Comparison of ENCODE assay signal across 20 cellular contexts in genomic region chr19:6440905-6441304, GRCh38. TPM values are rescaled to one million over a fixed set of nuclear protein-coding genes. Genes with fewer than 3 reads are reported as not detected.
A peak's percentile ranks its signal among the peaks of the same experiment; 100 is the strongest.
DNase-seq lines count a peak whose midpoint lies in the region; ATAC-seq and TF ChIP-seq lines count a peak whose summit lies in the region.
"Had no signal": no experiment of that assay in that cellular context is flagged by ENCODE, and none has a peak within 500 bp of the region (broad histone marks: within the 10 kb centered on the region; RNA-seq: fewer than 3 reads in every experiment).

No MANE protein-coding gene starts in this region.

- H3K9me3 Mint-ChIP-seq in stimulated activated naive CD8-positive, alpha-beta T cell treated with anti-CD3 and anti-CD28 coated beads, Interleukin-15, amount 100 ng/mL, for 72 hours: no peaks in the 10 kb centered on the region
- H3K9me3 Mint-ChIP-seq in memory B cell: no peaks in the 10 kb centered on the region
- H3K9me3 Mint-ChIP-seq in progenitor cell of endocrine pancreas (ENCODE audit: low read depth): no peaks in the 10 kb centered on the region
- H3K9me3 Mint-ChIP-seq: CD4-positive, CD25-positive, alpha-beta regulatory T cell; CD8-positive, alpha-beta T cell had no signal

- DNase-seq in stimulated activated naive CD8-positive, alpha-beta T cell treated with anti-CD3 and anti-CD28 coated beads, Interleukin-15, amount 100 ng/mL, for 72 hours: no peak
- DNase-seq in stimulated activated naive CD8-positive, alpha-beta T cell treated with anti-CD3 and anti-CD28 coated beads, Interleukin-15, Interleukin-2, amounts not matched to agents 100 U/mL and 50 U/mL, for 24 hours: no peak
- no peak for DNase-seq in memory B cell (ENCODE audit: low spot score in 2 of 2)
- no peak for DNase-seq in progenitor cell of endocrine pancreas (ENCODE audit: low spot score, unreplicated experiment)
- no peak for DNase-seq in adrenal gland
- no peak for DNase-seq in dermis blood vessel endothelial cell
- no peak for DNase-seq in vagina (ENCODE audit: extremely low spot score in 2 of 2)
- DNase-seq: Caco-2; CD4-positive, CD25-positive, alpha-beta regulatory T cell; CD8-positive, alpha-beta T cell; DMS153; DND-41; GM23248 had no signal

- peak overlapping the region; percentile 3 to 38 for H3K27ac Mint-ChIP-seq in stimulated activated naive CD8-positive, alpha-beta T cell treated with anti-CD3 and anti-CD28 coated beads, Interleukin-15, amount 100 ng/mL, for 72 hours
- H3K27ac Mint-ChIP-seq in memory B cell: peak overlapping the region; percentile 57
- H3K27ac Mint-ChIP-seq in progenitor cell of endocrine pancreas: peak overlapping the region; percentile 63
- H3K27ac Mint-ChIP-seq: B cell; CD8-positive, alpha-beta T cell had no signal

- H3K27me3 Mint-ChIP-seq in stimulated activated naive CD8-positive, alpha-beta T cell treated with anti-CD3 and anti-CD28 coated beads, Interleukin-15, amount 100 ng/mL, for 72 hours: no peaks in the 10 kb centered on the region
- no peaks in the 10 kb centered on the region for H3K27me3 Mint-ChIP-seq in memory B cell
- no peaks in the 10 kb centered on the region for H3K27me3 Mint-ChIP-seq in progenitor cell of endocrine pancreas
- H3K27me3 Mint-ChIP-seq: B cell; CD4-positive, CD25-positive, alpha-beta regulatory T cell had no signal

- H3K4me3 Mint-ChIP-seq in stimulated activated naive CD8-positive, alpha-beta T cell treated with anti-CD3 and anti-CD28 coated beads, Interleukin-15, amount 100 ng/mL, for 72 hours: no peak overlapping the region
- H3K4me3 Mint-ChIP-seq in memory B cell: no peak overlapping the region
- H3K4me3 Mint-ChIP-seq in progenitor cell of endocrine pancreas (ENCODE audit: low read depth): no peak overlapping the region
- H3K4me3 Mint-ChIP-seq: B cell; CD4-positive, CD25-positive, alpha-beta regulatory T cell; CD8-positive, alpha-beta T cell had no signal

- intact Hi-C loops in adrenal gland (cut with DNase I) (no loop called here), vagina (cut with DNase I) (no loop called here)

- no peak for ATAC-seq in stimulated activated naive CD8-positive, alpha-beta T cell treated with anti-CD3 and anti-CD28 coated beads, Interleukin-15, amount 100 ng/mL, for 72 hours
- ATAC-seq in stimulated activated naive CD8-positive, alpha-beta T cell treated with anti-CD3 and anti-CD28 coated beads, Interleukin-15, Interleukin-2, amounts not matched to agents 100 U/mL and 50 U/mL, for 24 hours: no peak
- ATAC-seq in memory B cell (ENCODE audit: low read depth): no peak
- ATAC-seq: CD8-positive, alpha-beta T cell; HCT116 had no signal

- TF ChIP-seq CTCF in progenitor cell of endocrine pancreas (IDR thresholded peaks at IDR 0.05; ENCODE audit: unreplicated experiment) (no peak), adrenal gland (IDR thresholded peaks at IDR 0.05) (no peak), vagina (IDR thresholded peaks at IDR 0.05) (no peak)

- peaks cover 5% of the 10 kb centered on the region for H3K36me3 Mint-ChIP-seq in memory B cell
- peaks cover 16% of the 10 kb centered on the region for H3K36me3 Mint-ChIP-seq in progenitor cell of endocrine pancreas (ENCODE audit: insufficient read depth)

- TF ChIP-seq POLR2A in adrenal gland (IDR thresholded peaks at IDR 0.05) (no peak), vagina (IDR thresholded peaks at IDR 0.05) (no peak)

- no peaks in the 10 kb centered on the region for H3K4me1 Mint-ChIP-seq in stimulated activated naive CD8-positive, alpha-beta T cell treated with anti-CD3 and anti-CD28 coated beads, Interleukin-15, amount 100 ng/mL, for 72 hours
- H3K4me1 Mint-ChIP-seq in memory B cell: no peaks in the 10 kb centered on the region
- no peaks in the 10 kb centered on the region for H3K4me1 Mint-ChIP-seq in progenitor cell of endocrine pancreas (ENCODE audit: low read depth)
- H3K4me1 Mint-ChIP-seq: B cell; CD4-positive, CD25-positive, alpha-beta regulatory T cell had no signal

- H3K36me3 ChIP-seq in adrenal gland (replicated peaks in 1 of 2) (no peaks in the 10 kb centered on the region), vagina (no peaks in the 10 kb centered on the region)

- H3K27me3 ChIP-seq in adrenal gland (no peaks in the 10 kb centered on the region), vagina (no peaks in the 10 kb centered on the region)
- H3K27me3 ChIP-seq: BLaER1 had no signal

- WGBS in adrenal gland, 4 donors: 88 to 91% (median 89%) methylated on average over 2 to 3 of the region's 3 CpGs

- H3K4me3 ChIP-seq in adrenal gland: no peak overlapping the region
- H3K4me3 ChIP-seq in vagina: no peak overlapping the region
- H3K4me3 ChIP-seq: BLaER1, GM23248 had no signal

- H3K9me3 ChIP-seq in adrenal gland (replicated peaks in 1 of 3) (no peaks in the 10 kb centered on the region), vagina (no peaks in the 10 kb centered on the region)
- H3K9me3 ChIP-seq: BLaER1, Caco-2 had no signal

- no peak overlapping the region for H3K27ac ChIP-seq in adrenal gland
- H3K27ac ChIP-seq in vagina: no peak overlapping the region
- H3K27ac ChIP-seq: 22Rv1, BLaER1, C4-2B, GM23248 had no signal

- no peaks in the 10 kb centered on the region for H3K4me1 ChIP-seq in adrenal gland (replicated peaks in 1 of 2)
- H3K4me1 ChIP-seq in vagina: no peaks in the 10 kb centered on the region
- H3K4me1 ChIP-seq: BLaER1, Caco-2 had no signal

RNA-seq across cellular contexts. Expression of gene SLC25A41, which starts 7.3 kb away (rescaled TPM):
- 1.4 and 1.5 TPM in 2 replicates for total RNA-seq in progenitor cell of endocrine pancreas
- total RNA-seq in adrenal gland: under 1 TPM in 4 of 8 donors, not detected in 4; 0.18 to 0.46 (median 0.29) TPM
- 1 to 10 TPM in 1 of 3 donors, under 1 TPM in 1, not detected in 1; 0.54 to 1.4 TPM for polyA plus RNA-seq in adrenal gland
- total RNA-seq in dermis blood vessel endothelial cell: 0.05 TPM in 1 of 2 replicates, not detected in the other
- total RNA-seq in vagina: not detected
- total RNA-seq: Caco-2; CD8-positive, alpha-beta T cell; GM23248; H1 had no signal
- polyA plus RNA-seq: AG04450, GM23248 had no signal

RNA-seq across cellular contexts. Expression of gene KHSRP, which starts 16.3 kb away (rescaled TPM):
- total RNA-seq in progenitor cell of endocrine pancreas (419 and 436 TPM in 2 replicates), adrenal gland (100 to 1,000 TPM in 6 of 8 donors, 10 to 100 TPM in 2; 73.8 to 261 (median 163) TPM), dermis blood vessel endothelial cell (78.3 and 238 TPM in 2 replicates), vagina (102 TPM)
- polyA plus RNA-seq in adrenal gland: 100 to 1,000 TPM in 1 of 3 donors, 10 to 100 TPM in 2; 59.1 to 175 (median 67.7) TPM

RNA-seq across cellular contexts. Expression of gene SLC25A23, which starts 18.7 kb away (rescaled TPM):
- 75.2 and 76.2 TPM in 2 replicates for total RNA-seq in progenitor cell of endocrine pancreas
- total RNA-seq in adrenal gland: 100 to 1,000 TPM in 3 of 8 donors, 10 to 100 TPM in 5; 41.7 to 189 (median 81.2) TPM
- polyA plus RNA-seq in adrenal gland: 10 to 100 TPM; 43.2 to 54.7 (median 49.3) TPM
- 20.4 and 62.0 TPM in 2 replicates for total RNA-seq in dermis blood vessel endothelial cell
- 27.5 TPM for total RNA-seq in vagina

RNA-seq across cellular contexts. Expression of gene CRB3, which starts 23.2 kb away (rescaled TPM):
- total RNA-seq in progenitor cell of endocrine pancreas (63.0 and 71.2 TPM in 2 replicates), adrenal gland (under 1 TPM in 4 of 8 donors, not detected in 4; 0.58 to 0.95 (median 0.77) TPM), dermis blood vessel endothelial cell (not detected in 2 replicates), vagina (4.9 TPM)
- polyA plus RNA-seq in adrenal gland: 1 to 10 TPM in 1 of 3 donors, under 1 TPM in 1, not detected in 1; 0.51 to 1.4 TPM
- total RNA-seq: GM23248 had no signal
- polyA plus RNA-seq: AG04450, GM23248 had no signal

RNA-seq across cellular contexts. Expression of gene DENND1C, which starts 40.7 kb away (rescaled TPM):
- total RNA-seq in progenitor cell of endocrine pancreas: 0.47 and 0.67 TPM in 2 replicates
- total RNA-seq in adrenal gland: 1 to 10 TPM in 7 of 8 donors, under 1 TPM in 1; 0.66 to 7.6 (median 4.4) TPM
- polyA plus RNA-seq in adrenal gland: 10 to 100 TPM in 1 of 3 donors, 1 to 10 TPM in 2; 1.4 to 12.1 (median 6.6) TPM
- total RNA-seq in dermis blood vessel endothelial cell: not detected in 2 replicates
- total RNA-seq in vagina: 2.9 TPM
- total RNA-seq: GM23248 had no signal
- polyA plus RNA-seq: AG04450, GM23248 had no signal
